12 cellular contexts compared by ENCODE assay signal in genomic region chr11:118658372-118659313, GRCh38. TPM values are rescaled to one million over a fixed set of nuclear protein-coding genes. Genes with fewer than 3 reads are reported as not detected.
DNase-seq lines count a peak whose midpoint lies in the region; ATAC-seq, FAIRE-seq and TF ChIP-seq lines count a peak whose summit lies in the region.
"Had no signal": no experiment of that assay in that cellular context is flagged by ENCODE, and none has a peak within 500 bp of the region (broad histone marks: within the 10 kb centered on the region; RNA-seq: fewer than 3 reads in every experiment).

No MANE protein-coding gene starts in this region.

- CTCF ChIA-PET in AG04450 (lab: Charles Lee) = interaction anchor here (0.8 to 2.6 kb wide), 11 partner anchors 12 to 307 kb away, joined by 3 to 15 read pairs (median 4); partner anchors contain the start of genes PHLDB1 and UPK2
- CTCF ChIA-PET in naive thymus-derived CD4-positive, alpha-beta T cell (lab: Charles Lee) = interaction anchor here (0.8 to 1.6 kb wide), 3 partner anchors 18 to 117 kb away, joined by 3 to 4 read pairs (median 4); no protein-coding TSS in a partner anchor

- no peak for FAIRE-seq in frontal cortex (lab: Jason Lieb, UNC)

- no peaks in the 10 kb centered on the region for H3K27me3 Mint-ChIP-seq in naive thymus-derived CD4-positive, alpha-beta T cell
- H3K27me3 Mint-ChIP-seq: stimulated activated naive CD8-positive, alpha-beta T cell treated with anti-CD3 and anti-CD28 coated beads, Interleukin-15, amount 100 ng/mL, for 72 hours had no signal

- H3K4me3 Mint-ChIP-seq in naive thymus-derived CD4-positive, alpha-beta T cell = peak overlapping the region in 1 of 10 donors; percentile 64
- H3K4me3 Mint-ChIP-seq: activated B cell treated with CpG ODN at 0.5 μM for 24 hours had no signal

- H3K36me3 ChIP-seq in muscle layer of duodenum (ENCODE audit: control insufficient read depth in 1 of 2, insufficient read depth in 2 of 2, low read length in 2 of 2) = peaks cover 22 to 37% of the 10 kb centered on the region in 2 donors
- H3K36me3 ChIP-seq in naive thymus-derived CD4-positive, alpha-beta T cell (ENCODE audit: control insufficient read depth in 2 of 3, insufficient read depth in 3 of 3, low read length in 3 of 3) = no peaks in the 10 kb centered on the region
- H3K36me3 ChIP-seq: HAP-1 had no signal

- no peaks in the 10 kb centered on the region for H3K36me3 Mint-ChIP-seq in naive thymus-derived CD4-positive, alpha-beta T cell

- H3K9me3 ChIP-seq in AG04450 (ENCODE audit: control insufficient read depth, insufficient read depth, low read length) (no peaks in the 10 kb centered on the region), muscle layer of duodenum (ENCODE audit: control insufficient read depth in 1 of 2, low read length in 2 of 2) (no peaks in the 10 kb centered on the region)
- H3K9me3 ChIP-seq in naive thymus-derived CD4-positive, alpha-beta T cell (ENCODE audit: control insufficient read depth in 2 of 3, low read length in 3 of 3) = no peaks in the 10 kb centered on the region
- H3K9me3 ChIP-seq: HAP-1 had no signal

- H3K27ac Mint-ChIP-seq in naive thymus-derived CD4-positive, alpha-beta T cell = peak overlapping the region in 1 of 9 donors; percentile 1
- H3K27ac Mint-ChIP-seq: activated B cell treated with CpG ODN at 0.5 μM for 24 hours had no signal

- H3K9me3 Mint-ChIP-seq in naive thymus-derived CD4-positive, alpha-beta T cell = no peaks in the 10 kb centered on the region
- H3K9me3 Mint-ChIP-seq: activated B cell treated with CpG ODN at 0.5 μM for 24 hours; stimulated activated naive CD8-positive, alpha-beta T cell treated with anti-CD3 and anti-CD28 coated beads, Interleukin-15, amount 100 ng/mL, for 72 hours had no signal

- no peak for ATAC-seq in naive thymus-derived CD4-positive, alpha-beta T cell

- peaks cover 0 to 12% (median 5%) of the 10 kb centered on the region in 7 donors for H3K4me1 Mint-ChIP-seq in naive thymus-derived CD4-positive, alpha-beta T cell

- no peak overlapping the region for H3K4me3 ChIP-seq in AG04450 (ENCODE audit: low read depth, low read length)
- no peak overlapping the region for H3K4me3 ChIP-seq in muscle layer of duodenum (ENCODE audit: low read depth in 1 of 2, low read length in 2 of 2)
- no peak overlapping the region for H3K4me3 ChIP-seq in naive thymus-derived CD4-positive, alpha-beta T cell (ENCODE audit: low read length)
- H3K4me3 ChIP-seq: HAP-1 had no signal

- H3K27me3 ChIP-seq in AG04450 (ENCODE audit: control insufficient read depth, insufficient read depth, low read length) (no peaks in the 10 kb centered on the region), muscle layer of duodenum (ENCODE audit: low read depth, low read length) (no peaks in the 10 kb centered on the region)
- H3K27me3 ChIP-seq in naive thymus-derived CD4-positive, alpha-beta T cell (ENCODE audit: control insufficient read depth in 2 of 2, insufficient read depth in 2 of 2, low read length in 2 of 2) = no peaks in the 10 kb centered on the region

- peak; percentile 36 for TF ChIP-seq CTCF in AG04450 (IDR thresholded peaks at IDR 0.05; ENCODE audit: low read depth, low read length)

- POLR2A ChIA-PET in AG04450 (lab: Yijun Ruan, JAX) = interaction anchor here (1.0 kb wide), 1 partner anchor 25 kb away, joined by 3 read pairs; no protein-coding TSS in a partner anchor
- POLR2A ChIA-PET in naive thymus-derived CD4-positive, alpha-beta T cell (lab: Charles Lee) = no interaction called here

- H3K27ac ChIP-seq in AG04450 (ENCODE audit: low read depth, low read length) = peak overlapping the region; percentile 47
- peak overlapping the region; percentile 23 for H3K27ac ChIP-seq in muscle layer of duodenum (ENCODE audit: low read length)
- no peak overlapping the region for H3K27ac ChIP-seq in naive thymus-derived CD4-positive, alpha-beta T cell (ENCODE audit: low read depth, low read length)

- DNase-seq in AG04450 (ENCODE audit: low read depth, low spot score) (no peak), M059J (ENCODE audit: low read depth) (peak; percentile 51), ecto neural progenitor cell (ENCODE audit: low spot score) (peak; percentile 57), NCI-H2227 (lab: John Stamatoyannopoulos, UW; ENCODE audit: unreplicated experiment) (no peak), frontal cortex (ENCODE audit: low spot score in 2 of 2) (no peak), cortex of kidney (lab: John Stamatoyannopoulos, UW) (no peak)
- DNase-seq in naive thymus-derived CD4-positive, alpha-beta T cell = no peak

- intact Hi-C loops in naive thymus-derived CD4-positive, alpha-beta T cell (cut with micrococcal nuclease) = loop anchor here (1.0 to 5.0 kb wide), 8 partner anchors 30 to 513 kb away; partner anchors contain the start of gene UPK2 (in 2 of the 2)

- H3K4me1 ChIP-seq in muscle layer of duodenum (ENCODE audit: control insufficient read depth in 1 of 2, insufficient read depth in 2 of 2, low read length in 2 of 2) = peaks cover 0 to 15% of the 10 kb centered on the region in 2 donors
- peaks cover 0 to 7% of the 10 kb centered on the region in 2 donors for H3K4me1 ChIP-seq in naive thymus-derived CD4-positive, alpha-beta T cell (ENCODE audit: control insufficient read depth in 2 of 2, insufficient read depth in 2 of 2, low read length in 2 of 2)

RNA-seq across cellular contexts. Expression of gene TREH, which starts 20.8 kb away (rescaled TPM):
- not detected in 2 replicates for polyA plus RNA-seq in AG04450 (2011; rRNA removed)
- polyA minus RNA-seq in AG04450 (2011; rRNA and poly(A)+ RNA removed) = not detected in 2 replicates
- not detected in 2 replicates for total RNA-seq in M059J (2014; rRNA removed; shearing (Covaris generic))
- not detected for total RNA-seq in frontal cortex
- not detected for total RNA-seq in naive thymus-derived CD4-positive, alpha-beta T cell
- polyA plus RNA-seq in naive thymus-derived CD4-positive, alpha-beta T cell = not detected
- total RNA-seq: activated B cell treated with CpG ODN at 0.5 μM for 24 hours, occipital lobe had no signal

RNA-seq across cellular contexts. Expression of gene PHLDB1, which starts 51.2 kb away (rescaled TPM):
- polyA plus RNA-seq in AG04450 (2011; rRNA removed) = 83.0 and 97.6 TPM in 2 replicates
- 122 and 164 TPM in 2 replicates for polyA minus RNA-seq in AG04450 (2011; rRNA and poly(A)+ RNA removed)
- 66.8 and 76.7 TPM in 2 replicates for total RNA-seq in M059J (2014; rRNA removed; shearing (Covaris generic))
- total RNA-seq in frontal cortex = 53.8 TPM
- total RNA-seq in naive thymus-derived CD4-positive, alpha-beta T cell = 1 to 10 TPM in 4 of 5 experiments, under 1 TPM in 1; 0.68 to 4.9 (median 3.0) TPM
- polyA plus RNA-seq in naive thymus-derived CD4-positive, alpha-beta T cell = under 1 TPM; 0.39 to 0.40 TPM

Comparison
In these comparisons a context has a peak if more than half of its experiments do, and no peak if none do; other contexts are left out.
1. DNase-seq: peak in M059J (single experiment) and ecto neural progenitor cell (single experiment); none in AG04450 (single experiment), NCI-H2227 (single experiment), frontal cortex (0 of 2), naive thymus-derived CD4-positive, alpha-beta T cell (0 of 9) and cortex of kidney (single experiment).